ENCODE assay signal across 1 cellular context in genomic region chr19:11007376-11007775, GRCh38.
TF ChIP-seq lines count a peak whose summit lies in the region.

No MANE protein-coding gene starts in this region.

TF ChIP-seq in SK-N-SH treated with all-trans-retinoic acid at 6 μM for 48 hours, 23 proteins besides CTCF, POLR2A, EP300 and RAD21 (continued from another document):
- TF ChIP-seq TCF4 (CRISPR knock-in tag; IDR thresholded peaks at IDR 0.05; ENCODE audit: borderline replicate concordance) (no peak), SNAI2 (CRISPR knock-in tag; IDR thresholded peaks at IDR 0.05) (no peak), GLIS3 (CRISPR knock-in tag; IDR thresholded peaks at IDR 0.05) (no peak), CREB5 (CRISPR knock-in tag; IDR thresholded peaks at IDR 0.05; ENCODE audit: low read depth) (no peak), TOX (CRISPR knock-in tag; IDR thresholded peaks at IDR 0.05; ENCODE audit: borderline replicate concordance) (no peak), ZNF8 (CRISPR knock-in tag; IDR thresholded peaks at IDR 0.05) (no peak), CSDC2 (CRISPR knock-in tag; IDR thresholded peaks at IDR 0.05) (no peak), RARB (CRISPR knock-in tag; IDR thresholded peaks at IDR 0.05) (no peak)
